ENCODE assay signal across 9 cellular contexts in genomic region chr22:37309221-37310074, GRCh38. TPM values are rescaled to one million over a fixed set of nuclear protein-coding genes. Genes with fewer than 3 reads are reported as not detected.
DNase-seq lines count a peak whose midpoint lies in the region; ATAC-seq, FAIRE-seq and TF ChIP-seq lines count a peak whose summit lies in the region.
"Had no signal": no experiment of that assay in that cellular context is flagged by ENCODE, and none has a peak within 500 bp of the region (broad histone marks: within the 10 kb centered on the region; RNA-seq: fewer than 3 reads in every experiment).

No MANE protein-coding gene starts in this region.

- H3K18ac ChIP-seq in H1 (ENCODE audit: extremely low read depth, low read length), result no peak overlapping the region

- POLR2A ChIA-PET in H1 (lab: Charles Lee; ENCODE audit: partially characterized antibody), result no interaction called here

- TF ChIP-seq EP300 in H1 (IDR thresholded peaks at IDR 0.05; ENCODE audit: borderline replicate concordance in 1 of 2, low read depth in 2 of 2, low read length in 2 of 2), result no peak

- no peak overlapping the region for H3K23ac ChIP-seq in H1 (ENCODE audit: insufficient read length)

- no peak overlapping the region for H4K5ac ChIP-seq in H1 (ENCODE audit: insufficient read length, low read depth, low read length)

- H2BK5ac ChIP-seq in H1 (ENCODE audit: low read depth, low read length), result no peak overlapping the region

- no peaks in the 10 kb centered on the region; a peak in 1 of 8 replicates for H3K36me3 ChIP-seq in H1 (ENCODE audit: control insufficient read depth in 2 of 4, insufficient read depth in 4 of 4, low read length in 3 of 4)

- H2AK5ac ChIP-seq in H1 (ENCODE audit: low read depth, low read length), result peak overlapping the region; percentile 41; the same call in 1 of the 2 replicates

- peak overlapping the region; percentile 4; the same call in 1 of the 2 replicates for H2BK12ac ChIP-seq in H1 (ENCODE audit: low read depth, low read length)

- 88% methylated on average over 23 of the region's 25 CpGs; no CpG with 5 or more reads in 1 of the 2 experiments for WGBS in H1 (ENCODE audit: extremely low coverage in 1 of 2, insufficient coverage in 1 of 2, insufficient read length in 1 of 2, insufficient replicate concordance in 2 of 2, low coverage in 1 of 2, low lambda C conversion rate in 2 of 2, missing lambda C conversion rate in 1 of 2), 2 experiments

- CTCF ChIA-PET in H1 (lab: Charles Lee; ENCODE audit: partially characterized antibody), result interaction anchor here (0.8 to 2.2 kb wide), 14 partner anchors 9 to 149 kb away, joined by 3 to 10 read pairs (median 4); no protein-coding TSS in a partner anchor

- H4K8ac ChIP-seq in H1 (ENCODE audit: extremely low read depth, insufficient read depth, low read length), result no peak overlapping the region

- H3K4ac ChIP-seq in H1 (replicated peaks; ENCODE audit: insufficient read length, low read depth, low read length), result no peak overlapping the region

- TF ChIP-seq CTCF in H1 (IDR thresholded peaks at IDR 0.05; ENCODE audit: control extremely low read depth in 1 of 3, insufficient read depth in 1 of 3, low read depth in 1 of 3, low read length in 3 of 3) (no peak), D721Med (IDR thresholded peaks at IDR 0.05; ENCODE audit: insufficient read depth, missing control alignments) (no peak)

- H3K4me3 ChIP-seq in H1 (ENCODE audit: extremely low read depth in 1 of 4, insufficient read depth in 2 of 4, low read depth in 3 of 4, low read length in 4 of 4), result no peak overlapping the region

- no peak overlapping the region for H3K56ac ChIP-seq in H1 (replicated peaks; ENCODE audit: insufficient read length, low read depth, low read length)

- no peaks in the 10 kb centered on the region for H4K20me1 ChIP-seq in H1 (replicated peaks in 1 of 2; ENCODE audit: control insufficient read depth in 1 of 2, insufficient read depth in 2 of 2, low read length in 2 of 2)

- H3K14ac ChIP-seq in H1 (ENCODE audit: insufficient read length), result no peak overlapping the region

- H2BK20ac ChIP-seq in H1 (ENCODE audit: low read length), result 0 out of 2 replicates have a peak overlapping the region, but pooled peaks have one; percentile 48

- no peak overlapping the region for H3K4me2 ChIP-seq in H1 (ENCODE audit: insufficient read depth in 1 of 2, low read depth in 2 of 2, low read length in 2 of 2)
- H3K4me2 ChIP-seq: KMS-11 had no signal

- no peak for TF ChIP-seq RAD21 in H1 (IDR thresholded peaks at IDR 0.05 in 1 of 2, conservative IDR thresholded peaks at IDR 0.05 in 1 of 2; ENCODE audit: low read depth in 2 of 2, low read length in 2 of 2)

- ATAC-seq in GM19438 (IDR thresholded peaks at IDR 0.05; ENCODE audit: low read depth, unreplicated experiment) (peak; percentile 47), HG03025 (IDR thresholded peaks at IDR 0.05; ENCODE audit: low FRiP score, unreplicated experiment) (no peak)

- 0 out of 2 replicates have a peak overlapping the region, but pooled peaks have one; percentile 10 for H2BK15ac ChIP-seq in H1 (ENCODE audit: low read length)

- no peak overlapping the region for H2BK120ac ChIP-seq in H1 (replicated peaks; ENCODE audit: low read depth, low read length)

- H3K27me3 ChIP-seq in H1 (replicated peaks in 1 of 4; ENCODE audit: control insufficient read depth in 3 of 4, extremely low read depth in 1 of 4, insufficient read depth in 3 of 4, low read length in 3 of 4), result no peaks in the 10 kb centered on the region; a peak in 2 of 7 replicates

- H3K23me2 ChIP-seq in H1 (ENCODE audit: low read depth, low read length), result peaks cover 2% of the 10 kb centered on the region; the same call in 1 of the 2 replicates

- H3K9ac ChIP-seq in H1 (replicated peaks in 1 of 4; ENCODE audit: extremely low read depth in 1 of 4, low read depth in 3 of 4, low read length in 3 of 4), result no peak overlapping the region
- H3K9ac ChIP-seq: KMS-11 had no signal

- H3K79me2 ChIP-seq in H1 (ENCODE audit: control insufficient read depth in 1 of 2, insufficient read depth in 2 of 2, low read length in 2 of 2), result no peaks in the 10 kb centered on the region; a peak in 1 of 4 replicates

- H2AFZ ChIP-seq in H1 (ENCODE audit: low read length), result no peak overlapping the region

- H3K79me1 ChIP-seq in H1 (ENCODE audit: low read depth, low read length), result no peaks in the 10 kb centered on the region

- FAIRE-seq in H1 (lab: Jason Lieb, UNC) (no peak), D721Med (lab: Jason Lieb, UNC) (no peak)

- TF ChIP-seq POLR2A in H1 (IDR thresholded peaks at IDR 0.05; ENCODE audit: control extremely low read depth in 1 of 2, low read depth in 2 of 2, low read length in 2 of 2), result no peak

- DNase-seq in Ammon's horn (ENCODE audit: low spot score) (peak; percentile 21), T-helper 9 cell (peak; percentile 17), H1 (ENCODE audit: low read depth in 1 of 2, low spot score in 2 of 2) (no peak), NCI-H2107 treated with DMSO at 0.1 percent for 48 hours (lab: John Stamatoyannopoulos, UW; ENCODE audit: unreplicated experiment) (no peak), D721Med (ENCODE audit: insufficient read length, low spot score) (no peak), H4 (ENCODE audit: low spot score) (no peak)

- no peaks in the 10 kb centered on the region; a peak in 1 of 4 replicates for H3K9me3 ChIP-seq in H1 (ENCODE audit: insufficient read depth in 2 of 2, low read depth in 1 of 2, low read length in 1 of 2)

- H3K4me1 ChIP-seq in H1 (replicated peaks in 1 of 4; ENCODE audit: control insufficient read depth in 3 of 4, insufficient read depth in 4 of 4, low read length in 3 of 4), result peaks cover 6 to 21% (median 14%) of the 10 kb centered on the region in 4 experiments

- H3K27ac ChIP-seq in H1 (ENCODE audit: low read depth, low read length), result no peak overlapping the region
- H3K27ac ChIP-seq: KMS-11 had no signal

- H4K91ac ChIP-seq in H1 (replicated peaks; ENCODE audit: insufficient read length, low read length), result peak overlapping the region; percentile 0

RNA-seq across cellular contexts. Expression of gene CYTH4, which starts 27.1 kb away (rescaled TPM):
- total RNA-seq in H1 (2021; fragmentation: NEBNext Ultra II Directional; extraction: Animal tissue kit (Norgen Biotek cat#: 25700)), result not detected in 2 replicates
- 0.08 and 0.09 TPM in 2 replicates for polyA plus RNA-seq in H1 (2011; rRNA removed)
- polyA plus RNA-seq in H1 (2011; cell fraction: cytosol; rRNA removed), result 0.43 TPM
- polyA plus RNA-seq in H1 (2011; cell fraction: nucleus; rRNA removed), result 0.16 TPM
- polyA plus RNA-seq in H1 (2012, experiment 1 of 2), result 0.07 to 0.11 TPM in 2 of 4 replicates, not detected in the others
- polyA plus RNA-seq in H1 (2012, experiment 2 of 2), result not detected
- polyA plus RNA-seq in H1 (2013, experiment 1 of 2), result 0.02 TPM
- 0.04 TPM for polyA plus RNA-seq in H1 (2013, experiment 2 of 2)
- polyA minus RNA-seq in H1 (2011; rRNA and poly(A)+ RNA removed), result 0.10 TPM in 1 of 2 replicates, not detected in the other
- not detected for polyA minus RNA-seq in H1 (2011; cell fraction: cytosol; rRNA and poly(A)+ RNA removed)
- not detected for polyA minus RNA-seq in H1 (2011; cell fraction: nucleus; rRNA and poly(A)+ RNA removed)
- 0.08 TPM in 1 of 2 replicates, not detected in the other for total RNA-seq in H4 (2014; rRNA removed; shearing (Covaris generic))

Comparison
In these comparisons a context has a peak if more than half of its experiments do, and no peak if none do; other contexts are left out.
1. DNase-seq: peak in Ammon's horn (single experiment) and T-helper 9 cell (single experiment); none in H1 (0 of 2), NCI-H2107 treated with DMSO at 0.1 percent for 48 hours (single experiment), D721Med (single experiment) and H4 (single experiment).